Comparison of ENCODE assay signal across 20 cellular contexts in the genomic region with DNA sequence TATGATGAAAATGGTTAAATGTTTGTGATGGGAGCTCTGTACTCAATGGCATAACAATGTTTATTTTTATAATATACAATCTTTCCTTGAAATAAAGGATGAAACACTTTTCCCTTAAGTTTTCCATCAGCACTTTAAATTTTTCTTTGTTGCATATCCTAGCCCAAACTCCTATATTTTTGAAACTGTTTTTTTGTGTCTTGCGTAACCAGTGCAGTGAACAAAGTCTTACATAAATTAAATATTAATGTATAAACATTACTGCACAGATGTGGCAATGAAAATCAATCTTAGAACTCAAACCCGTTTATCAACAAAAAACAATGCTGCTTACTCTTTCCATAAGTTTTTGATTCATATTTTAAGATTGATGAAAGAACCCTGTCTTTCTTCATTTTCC. TPM values are rescaled to one million over a fixed set of nuclear protein-coding genes. Genes with fewer than 3 reads are reported as not detected.
A peak's percentile ranks its signal among the peaks of the same experiment; 100 is the strongest.
DNase-seq lines count a peak whose midpoint lies in the region; ATAC-seq, FAIRE-seq and TF ChIP-seq lines count a peak whose summit lies in the region.
"Had no signal": no experiment of that assay in that cellular context is flagged by ENCODE, and none has a peak within 500 bp of the region (broad histone marks: within the 10 kb centered on the region; RNA-seq: fewer than 3 reads in every experiment).

No MANE protein-coding gene starts in this region.

- no peaks in the 10 kb centered on the region for H4K20me1 ChIP-seq in HepG2 (ENCODE audit: insufficient read depth, low read length)
- H4K20me1 ChIP-seq: BLaER1 had no signal

- POLR2A ChIA-PET in HepG2 (lab: Yijun Ruan, JAX) = no interaction called here

- H3K9me3 ChIP-seq in HepG2 (ENCODE audit: low read length) (no peaks in the 10 kb centered on the region), right lobe of liver (no peaks in the 10 kb centered on the region), uterus (no peaks in the 10 kb centered on the region)
- H3K9me3 ChIP-seq: MG63, SJSA1 had no signal

- no peak overlapping the region for H3K27ac ChIP-seq in HepG2 (ENCODE audit: extremely low read length, insufficient read depth, low read length)
- no peak overlapping the region for H3K27ac ChIP-seq in right lobe of liver
- H3K27ac ChIP-seq in uterus = no peak overlapping the region
- H3K27ac ChIP-seq: BLaER1, HL-60, SJSA1 had no signal

- TF ChIP-seq POLR2A in HepG2 (IDR thresholded peaks at IDR 0.05; ENCODE audit: insufficient read depth in 1 of 2, low read depth in 2 of 2, low read length in 2 of 2) = no peak
- no peak for TF ChIP-seq POLR2A in right lobe of liver (IDR thresholded peaks at IDR 0.05)
- TF ChIP-seq POLR2A in uterus (IDR thresholded peaks at IDR 0.05) = no peak

- H3K79me2 ChIP-seq in HepG2 (ENCODE audit: insufficient read depth, low read length) = no peaks in the 10 kb centered on the region

- WGBS in HepG2 (ENCODE audit: low lambda C conversion rate) = 45% methylated on average over 2 of the region's 2 CpGs
- WGBS in right lobe of liver (ENCODE audit: insufficient coverage, low coverage, low lambda C conversion rate, missing lambda C conversion rate) = 62% methylated on average over 2 of the region's 2 CpGs

- no peak for DNase-seq in HepG2 (ENCODE audit: low spot score)
- no peak for DNase-seq in right lobe of liver
- DNase-seq in fibroblast of villous mesenchyme (ENCODE audit: low read depth) = peak; percentile 54
- no peak for DNase-seq in uterus
- DNase-seq in SK-N-DZ (ENCODE audit: low spot score) = no peak
- no peak for DNase-seq in germinal center (ENCODE audit: low spot score)
- DNase-seq: CD4-positive, CD25-positive, alpha-beta regulatory T cell; MG63; NCI-H1694; NCI-H2029 treated with DMSO at 0.1 percent for 48 hours; NCI-H446 treated with DMSO at 0.1 percent for 48 hours; NCI-H526 treated with DMSO at 0.1 percent for 48 hours; Right ventricle myocardium superior; RPMI8226 had no signal

- no peak overlapping the region for H3K4me3 ChIP-seq in HepG2 (replicated peaks in 1 of 3; ENCODE audit: insufficient read depth in 1 of 3, low read depth in 2 of 3, low read length in 3 of 3)
- no peak overlapping the region for H3K4me3 ChIP-seq in right lobe of liver
- H3K4me3 ChIP-seq in fibroblast of villous mesenchyme (ENCODE audit: low read depth, low read length) = no peak overlapping the region
- no peak overlapping the region for H3K4me3 ChIP-seq in uterus
- H3K4me3 ChIP-seq: BLaER1, MG63, SJSA1 had no signal

- TF ChIP-seq RAD21 in HepG2 (CRISPR knock-in tag; IDR thresholded peaks at IDR 0.05) = no peak

- TF ChIP-seq CTCF in HepG2 (CRISPR knock-in tag; IDR thresholded peaks at IDR 0.05) (no peak), right lobe of liver (IDR thresholded peaks at IDR 0.05) (no peak), fibroblast of villous mesenchyme (IDR thresholded peaks at IDR 0.05; ENCODE audit: insufficient read depth, low read depth, low read length) (no peak), uterus (IDR thresholded peaks at IDR 0.05) (no peak)

- FAIRE-seq in HepG2 (lab: Jason Lieb, UNC) = no peak
- FAIRE-seq in endometrium (lab: Jason Lieb, UNC) = peak; percentile 64
- FAIRE-seq: D721Med, GM19239 had no signal

- no peak for ATAC-seq in HepG2
- no peak for ATAC-seq in right lobe of liver

- no peaks in the 10 kb centered on the region for H3K27me3 ChIP-seq in HepG2 (ENCODE audit: control insufficient read depth in 1 of 2, insufficient read depth in 2 of 2, low read length in 2 of 2)
- no peaks in the 10 kb centered on the region for H3K27me3 ChIP-seq in right lobe of liver
- peaks cover 0 to 4% of the 10 kb centered on the region in 2 donors for H3K27me3 ChIP-seq in uterus
- H3K27me3 ChIP-seq: BLaER1, MG63, SJSA1 had no signal

- in situ Hi-C loops in HepG2 (cut with HindIII; ENCODE audit: extremely low pct_ligation_motif_present, low pct_unique_long_range_greater_than_20kb) = no loop called here

- no peak for TF ChIP-seq EP300 in HepG2 (IDR thresholded peaks at IDR 0.05; ENCODE audit: low read depth in 2 of 2, low read length in 2 of 2)
- no peak for TF ChIP-seq EP300 in HepG2 (CRISPR knock-in tag; IDR thresholded peaks at IDR 0.05; ENCODE audit: borderline replicate concordance)

- H3K4me1 ChIP-seq in HepG2 (ENCODE audit: insufficient read depth, low read length) = no peaks in the 10 kb centered on the region
- peaks cover 0 to 5% (median 1%) of the 10 kb centered on the region in 4 donors for H3K4me1 ChIP-seq in right lobe of liver
- H3K4me1 ChIP-seq in uterus = peaks cover 0 to 4% of the 10 kb centered on the region in 2 donors
- H3K4me1 ChIP-seq: BLaER1, SJSA1 had no signal

- CTCF ChIA-PET in HepG2 (lab: Yijun Ruan, JAX; ENCODE audit: low intra/inter-chr PET ratio, low total read pairs) = no interaction called here

- no peak overlapping the region for H3K4me2 ChIP-seq in HepG2 (ENCODE audit: low read depth, low read length)
- H3K4me2 ChIP-seq: BLaER1 had no signal

- intact Hi-C loops in HepG2 (cut with micrococcal nuclease; ENCODE audit: unreplicated experiment) = no loop called here
- intact Hi-C loops in right lobe of liver (cut with DNase I) = no loop called here
- intact Hi-C loops in uterus (cut with DNase I; ENCODE audit: low total_unique reads) = no loop called here

- BruUV-seq in HepG2 (replicated peaks; lab: Mats Ljungman, UMichigan) = no TSS peak

- H2AFZ ChIP-seq in HepG2 (ENCODE audit: low read length) = no peak overlapping the region

- no peaks in the 10 kb centered on the region for H3K36me3 ChIP-seq in HepG2 (replicated peaks in 1 of 2; ENCODE audit: control insufficient read depth in 1 of 2, insufficient read depth in 2 of 2, low read length in 2 of 2)
- H3K36me3 ChIP-seq in right lobe of liver = no peaks in the 10 kb centered on the region
- H3K36me3 ChIP-seq in uterus = no peaks in the 10 kb centered on the region
- H3K36me3 ChIP-seq: BLaER1, MG63, SJSA1 had no signal

- H3K9ac ChIP-seq in HepG2 (ENCODE audit: insufficient read depth, low read depth, low read length) = no peak overlapping the region
- H3K9ac ChIP-seq: BLaER1 had no signal

TF ChIP-seq in HepG2, 621 proteins besides CTCF, POLR2A, EP300 and RAD21:
- no peak for TF ChIP-seq KLF6 (CRISPR knock-in tag; IDR thresholded peaks at IDR 0.05)
- TF ChIP-seq CEBPB (IDR thresholded peaks at IDR 0.05; ENCODE audit: borderline replicate concordance, low read depth, low read length) = peak; percentile 30; the same call in 1 of the 2 replicates
- no peak for TF ChIP-seq ZNF441 (CRISPR knock-in tag; IDR thresholded peaks at IDR 0.05; ENCODE audit: borderline replicate concordance)

RNA-seq across cellular contexts. Expression of gene IL31RA, which starts 34.1 kb away (rescaled TPM):
- total RNA-seq in HepG2 (2016; rRNA removed; fragmentation: Illumina TruSeq; extraction: Trizol) = not detected in 2 replicates
- not detected in 2 replicates for total RNA-seq in HepG2 (2016; cell fraction: cytosol; rRNA removed; fragmentation: Illumina TruSeq; extraction: Trizol; ENCODE audit: low read depth)
- 0.06 and 0.07 TPM in 2 replicates for total RNA-seq in HepG2 (2016; cell fraction: insoluble cytoplasmic fraction; rRNA removed; fragmentation: Illumina TruSeq; extraction: Trizol)
- total RNA-seq in HepG2 (2016; cell fraction: membrane; rRNA removed; fragmentation: Illumina TruSeq; extraction: Trizol) = not detected in 2 replicates
- total RNA-seq in HepG2 (2016; cell fraction: nucleus; rRNA removed; fragmentation: Illumina TruSeq; extraction: Trizol) = not detected in 2 replicates
- 0.05 TPM in 1 of 2 replicates, not detected in the other for polyA plus RNA-seq in HepG2 (2011; rRNA removed)
- polyA plus RNA-seq in HepG2 (2011; cell fraction: cytosol; rRNA removed) = 0.06 TPM in 1 of 2 replicates, not detected in the other
- not detected in 2 replicates for polyA plus RNA-seq in HepG2 (2011; cell fraction: nucleus; rRNA removed)
- polyA plus RNA-seq in HepG2 (2012) = 0.11 TPM in 1 of 2 replicates, not detected in the other
- polyA plus RNA-seq in HepG2 (2016; cell fraction: cytosol; fragmentation: Illumina TruSeq; extraction: Trizol; ENCODE audit: low read depth) = not detected in 2 replicates
- polyA plus RNA-seq in HepG2 (2016; cell fraction: insoluble cytoplasmic fraction; fragmentation: Illumina TruSeq; extraction: Trizol; ENCODE audit: low read depth) = not detected in 2 replicates
- not detected in 2 replicates for polyA plus RNA-seq in HepG2 (2016; cell fraction: membrane; fragmentation: Illumina TruSeq; extraction: Trizol; ENCODE audit: low read depth)
- polyA plus RNA-seq in HepG2 (2016; cell fraction: nucleus; fragmentation: Illumina TruSeq; extraction: Trizol; ENCODE audit: insufficient read depth, low read depth) = not detected in 2 replicates
- polyA minus RNA-seq in HepG2 (2011; rRNA and poly(A)+ RNA removed; ENCODE audit: low replicate concordance) = not detected in 2 replicates
- polyA minus RNA-seq in HepG2 (2011; cell fraction: cytosol; rRNA and poly(A)+ RNA removed) = not detected in 2 replicates
- polyA minus RNA-seq in HepG2 (2011; cell fraction: nucleus; rRNA and poly(A)+ RNA removed) = not detected in 2 replicates
- not detected for total RNA-seq in right lobe of liver
- total RNA-seq in fibroblast of villous mesenchyme = 0.43 and 0.64 TPM in 2 replicates
- total RNA-seq in uterus = under 1 TPM in 1 of 4 donors, not detected in 3; 0.07 TPM
- polyA plus RNA-seq in SK-N-DZ (2014; cell fraction: cytosol; rRNA removed) = not detected in 2 replicates
- not detected in 2 replicates for polyA plus RNA-seq in SK-N-DZ (2014; cell fraction: nucleus; rRNA removed)
- total RNA-seq: CD4-positive, CD25-positive, alpha-beta regulatory T cell; Right ventricle myocardium superior had no signal
- polyA plus RNA-seq: CD4-positive, CD25-positive, alpha-beta regulatory T cell had no signal
